13 cellular contexts compared by ENCODE assay signal in the genomic region with DNA sequence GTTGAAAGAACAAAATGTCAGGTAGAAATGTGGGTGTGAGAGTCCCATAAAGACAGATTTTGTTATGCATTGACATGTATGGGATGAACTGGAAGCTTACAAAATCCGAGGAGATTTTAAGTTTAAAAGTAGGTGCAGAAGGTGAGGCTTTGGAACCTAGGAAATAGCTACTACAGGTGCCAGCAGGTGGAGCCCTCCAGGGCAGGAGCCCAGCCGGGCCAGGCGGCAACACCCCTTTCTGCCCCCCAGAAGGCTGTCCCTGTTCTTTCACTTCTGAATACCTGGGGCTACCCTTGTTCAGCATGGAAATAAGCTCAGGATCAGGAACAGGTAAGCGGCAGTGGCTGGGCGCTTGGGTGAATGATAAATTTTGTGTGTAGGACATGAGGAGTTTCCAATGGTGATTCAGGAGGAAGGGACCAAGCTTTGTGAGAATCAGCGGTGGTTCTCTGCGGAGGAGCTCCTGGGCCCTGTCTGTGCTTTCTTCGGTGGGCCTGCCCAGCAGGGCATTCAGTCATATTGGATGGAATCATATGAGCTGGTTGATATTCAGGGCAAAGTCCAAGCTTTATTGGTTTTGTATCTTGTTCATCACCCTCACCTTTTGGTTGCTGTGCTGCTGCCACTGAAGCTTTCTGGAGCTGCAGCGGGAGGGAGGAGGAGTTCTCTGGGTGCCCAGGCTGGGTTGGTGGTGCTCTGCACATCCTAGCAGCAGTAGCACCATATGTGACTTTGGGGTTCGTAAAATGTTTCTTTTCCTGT. TPM values are rescaled to one million over a fixed set of nuclear protein-coding genes. Genes with fewer than 3 reads are reported as not detected.
DNase-seq lines count a peak whose midpoint lies in the region; ATAC-seq and TF ChIP-seq lines count a peak whose summit lies in the region.
"Had no signal": no experiment of that assay in that cellular context is flagged by ENCODE, and none has a peak within 500 bp of the region (broad histone marks: within the 10 kb centered on the region; RNA-seq: fewer than 3 reads in every experiment).

No MANE protein-coding gene starts in this region.

- no peaks in the 10 kb centered on the region for H3K36me3 ChIP-seq in KMS-11 (ENCODE audit: insufficient read depth)
- H3K36me3 ChIP-seq in neural progenitor cell, result no peaks in the 10 kb centered on the region

- no peaks in the 10 kb centered on the region for H3F3A ChIP-seq in neural progenitor cell (ENCODE audit: low read depth)

- H3K4me1 ChIP-seq in KMS-11 (ENCODE audit: low read depth, poor library complexity, severe bottlenecking), result no peaks in the 10 kb centered on the region
- no peaks in the 10 kb centered on the region for H3K4me1 ChIP-seq in neural progenitor cell
- H3K4me1 ChIP-seq: ascending aorta, right atrium auricular region, vagina had no signal

- POLR2A ChIA-PET in GM10248 (lab: Yijun Ruan, JAX), result no interaction called here

- TF ChIP-seq CTCF in GM10248 (IDR thresholded peaks at IDR 0.05; ENCODE audit: control extremely low read depth, extremely low read depth, low read depth, missing control alignments), result peak; percentile 37
- peak; percentile 46 for TF ChIP-seq CTCF in KMS-11 (conservative IDR thresholded peaks at IDR 0.05; ENCODE audit: low read depth, low read length)
- peak; percentile 51 for TF ChIP-seq CTCF in chondrocyte (IDR thresholded peaks at IDR 0.05)
- peak; percentile 69 for TF ChIP-seq CTCF in neural progenitor cell (IDR thresholded peaks at IDR 0.05)

- H3K9ac ChIP-seq in KMS-11 (no peak overlapping the region), neural progenitor cell (no peak overlapping the region)

- H3K79me2 ChIP-seq in KMS-11 (ENCODE audit: insufficient read depth, low read depth) (no peaks in the 10 kb centered on the region), neural progenitor cell (ENCODE audit: low read depth) (no peaks in the 10 kb centered on the region)

- H3K36me3 Mint-ChIP-seq in chondrocyte (ENCODE audit: low read depth), result peaks cover 6% of the 10 kb centered on the region
- H3K36me3 Mint-ChIP-seq in neural progenitor cell, result peaks cover 13% of the 10 kb centered on the region

- no peaks in the 10 kb centered on the region for H3K27me3 Mint-ChIP-seq in chondrocyte (ENCODE audit: low read depth)
- H3K27me3 Mint-ChIP-seq in neural progenitor cell (ENCODE audit: insufficient read depth, low read depth), result no peaks in the 10 kb centered on the region

- H3K4me3 ChIP-seq in KMS-11 (IDR thresholded peaks at IDR 0.05; ENCODE audit: insufficient read depth, low read depth, low read length), result no peak overlapping the region
- H3K4me3 ChIP-seq in neural progenitor cell, result no peak overlapping the region
- H3K4me3 ChIP-seq: ascending aorta, lung, right atrium auricular region, vagina had no signal

- H3K4me2 ChIP-seq in KMS-11, result no peak overlapping the region
- no peak overlapping the region for H3K4me2 ChIP-seq in neural progenitor cell

- ATAC-seq in HG03439 (IDR thresholded peaks at IDR 0.05; ENCODE audit: unreplicated experiment) (no peak), HG03095 (IDR thresholded peaks at IDR 0.05; ENCODE audit: unreplicated experiment) (no peak)

- DNase-seq in GM10248 (ENCODE audit: extremely low spot score) (no peak), chondrocyte (ENCODE audit: low spot score) (no peak), neural progenitor cell (ENCODE audit: low spot score) (peak; percentile 54), NCI-H146 treated with DMSO at 0.1 percent for 48 hours (lab: John Stamatoyannopoulos, UW; ENCODE audit: unreplicated experiment) (no peak)
- DNase-seq: EL, NCI-H2171 had no signal

- H3K27me3 ChIP-seq in KMS-11 (ENCODE audit: insufficient read depth, low read depth) (no peaks in the 10 kb centered on the region), neural progenitor cell (no peaks in the 10 kb centered on the region)
- H3K27me3 ChIP-seq: ascending aorta, right atrium auricular region, vagina had no signal

- H3K4me3 Mint-ChIP-seq in chondrocyte (ENCODE audit: unreplicated experiment) (no peak overlapping the region), neural progenitor cell (no peak overlapping the region)

- H4K20me1 ChIP-seq in KMS-11 (ENCODE audit: insufficient read depth) (no peaks in the 10 kb centered on the region), neural progenitor cell (ENCODE audit: low read depth) (no peaks in the 10 kb centered on the region)

- H2AFZ ChIP-seq in KMS-11 (ENCODE audit: low read depth) (no peak overlapping the region), neural progenitor cell (replicated peaks) (no peak overlapping the region)

- CTCF ChIA-PET in GM10248 (lab: Yijun Ruan, JAX), result interaction anchor here (1.0 to 5.2 kb wide), 8 partner anchors 10 to 330 kb away, joined by 3 to 38 read pairs (median 6); a partner anchor contains a TSS

- H3K9me3 Mint-ChIP-seq in chondrocyte (ENCODE audit: low read depth) (no peaks in the 10 kb centered on the region), neural progenitor cell (no peaks in the 10 kb centered on the region)

- no peak overlapping the region for H3K27ac Mint-ChIP-seq in chondrocyte (ENCODE audit: unreplicated experiment)
- H3K27ac Mint-ChIP-seq in neural progenitor cell, result no peak overlapping the region

- H3K27ac ChIP-seq in KMS-11 (no peak overlapping the region), neural progenitor cell (no peak overlapping the region)
- H3K27ac ChIP-seq: ascending aorta, right atrium auricular region, vagina had no signal

- H3K4me1 Mint-ChIP-seq in chondrocyte (ENCODE audit: low read depth) (no peaks in the 10 kb centered on the region), neural progenitor cell (no peaks in the 10 kb centered on the region)

- no peaks in the 10 kb centered on the region for H3K9me3 ChIP-seq in neural progenitor cell (ENCODE audit: low read depth)
- H3K9me3 ChIP-seq: ascending aorta, right atrium auricular region, vagina had no signal

RNA-seq across cellular contexts. Expression of a gene that starts 12.3 kb away (rescaled TPM):
- 8.3 to 9.0 TPM (median 8.8 TPM) in 3 replicates for total RNA-seq in chondrocyte
- total RNA-seq in neural progenitor cell (ENCODE audit: low replicate concordance), result 2.2 and 5.0 TPM in 2 replicates

RNA-seq across cellular contexts. Expression of a gene that starts 43.1 kb away (rescaled TPM):
- total RNA-seq in chondrocyte (73.0 to 102 TPM (median 79.9 TPM) in 3 replicates), neural progenitor cell (ENCODE audit: low replicate concordance) (36.6 and 52.2 TPM in 2 replicates)

RNA-seq across cellular contexts. Expression of a gene that starts 50.5 kb away (rescaled TPM):
- total RNA-seq in chondrocyte (0.17 to 0.64 TPM (median 0.39 TPM) in 3 replicates), neural progenitor cell (ENCODE audit: low replicate concordance) (0.19 TPM in 1 of 2 replicates, not detected in the other)
- total RNA-seq: ascending aorta, vagina had no signal
